27 cellular contexts compared by ENCODE assay signal in genomic region chr17:73048170-73048569, GRCh38.
"Had no signal": no experiment of that assay in that cellular context is flagged by ENCODE, and none has a peak within 500 bp of the region (broad histone marks: within the 10 kb centered on the region; RNA-seq: fewer than 3 reads in every experiment).

No MANE protein-coding gene starts in this region.

- H3K4me1 ChIP-seq: uterus had no signal

- H3K36me3 ChIP-seq: thyroid gland, tibial artery, transverse colon, upper lobe of left lung, upper lobe of right lung, uterus, vagina had no signal

- H3K9me3 ChIP-seq: stomach, suprapubic skin, testis, thoracic aorta, thyroid gland, tibial artery, tibial nerve, transverse colon, upper lobe of left lung, upper lobe of right lung, uterus, vagina had no signal

- H3K27me3 ChIP-seq: stomach, suprapubic skin, testis, thyroid gland, tibial artery, tibial nerve, transverse colon, upper lobe of left lung, upper lobe of right lung, uterus, vagina had no signal

- FAIRE-seq: urothelium cell line had no signal

- ATAC-seq: stimulated activated effector memory CD8-positive, alpha-beta T cell treated with anti-CD3 and anti-CD28 coated beads, Interleukin-12 subunit alpha, Interleukin-12 subunit beta, amount 100 ng/mL, for 72 hours; stimulated activated memory B cell treated with anti-CD40 and anti-IgM and Interleukin-4, amounts not matched to agents 10 μg/mL and 1 μg/mL and 100 μg/mL, for 72 hours; stimulated activated naive B cell treated with anti-CD40 and anti-IgM and Interleukin-4, amounts not matched to agents 10 μg/mL and 1 μg/mL and 100 μg/mL, for 72 hours; stimulated activated naive CD8-positive, alpha-beta T cell treated with anti-CD3 and anti-CD28 coated beads, Interleukin-15, amount 100 ng/mL, for 72 hours; stimulated activated naive CD8-positive, alpha-beta T cell treated with anti-CD3 and anti-CD28 coated beads, Interleukin-15, Interleukin-2, amounts not matched to agents 100 U/mL and 50 U/mL, for 24 hours; upper lobe of right lung had no signal

- H3K27ac ChIP-seq: stomach, suprapubic skin, testis, thoracic aorta, thyroid gland, tibial artery, tibial nerve, transverse colon, upper lobe of left lung, upper lobe of right lung, uterus, vagina had no signal

- H3K4me3 ChIP-seq: stomach, suprapubic skin, testis, thoracic aorta, thyroid gland, tibial artery, tibial nerve, transverse colon, upper lobe of left lung, upper lobe of right lung, uterus, vagina had no signal

- DNase-seq: stimulated activated CD4-positive, alpha-beta T cell treated with anti-CD3 and anti-CD28 coated beads, Interleukin-2, amount 100 ng/mL, for 48 hours; stimulated activated CD4-positive, alpha-beta T cell treated with anti-CD3 and anti-CD28 coated beads, Interleukin-4, amount 100 ng/mL, for 1 hour; stimulated activated CD4-positive, alpha-beta T cell treated with anti-CD3 and anti-CD28 coated beads, Interleukin-4, amount 100 ng/mL, for 24 hours; stimulated activated CD4-positive, alpha-beta T cell treated with anti-CD3 and anti-CD28 coated beads, Interleukin-4, amount 100 ng/mL, for 4 hours; stimulated activated CD8-positive, alpha-beta memory T cell treated with anti-CD3 and anti-CD28 coated beads, Interleukin-4, amount 100 ng/mL, for 48 hours; stimulated activated naive B cell treated with anti-CD40 and anti-IgM and Interleukin-4, amounts not matched to agents 10 μg/mL and 1 μg/mL and 100 μg/mL, for 72 hours; stimulated activated naive CD4-positive, alpha-beta T cell; stimulated activated naive CD4-positive, alpha-beta T cell treated with Interleukin-2 at 50 U/mL for 16 hours; stimulated activated naive CD8-positive, alpha-beta T cell treated with anti-CD3 and anti-CD28 coated beads, Interleukin-15, amount 100 ng/mL, for 72 hours; stimulated activated naive CD8-positive, alpha-beta T cell treated with anti-CD3 and anti-CD28 coated beads, Interleukin-15, Interleukin-2, amounts not matched to agents 100 U/mL and 50 U/mL, for 24 hours; stomach; substantia nigra; testis; thyroid gland; tibial artery; transverse colon; trophoblast cell; upper lobe of left lung; upper lobe of right lung; uterus had no signal
